18 cellular contexts compared by ENCODE assay signal in genomic region chr17:75762513-75763268, GRCh38. TPM values are rescaled to one million over a fixed set of nuclear protein-coding genes. Genes with fewer than 3 reads are reported as not detected.
DNase-seq lines count a peak whose midpoint lies in the region; ATAC-seq and TF ChIP-seq lines count a peak whose summit lies in the region.
"Had no signal": no experiment of that assay in that cellular context is flagged by ENCODE, and none has a peak within 500 bp of the region (broad histone marks: within the 10 kb centered on the region; RNA-seq: fewer than 3 reads in every experiment).

No MANE protein-coding gene starts in this region.

- H3K36me3 ChIP-seq in GM23338 (ENCODE audit: insufficient read depth) (no peaks in the 10 kb centered on the region), brain microvascular endothelial cell (replicated peaks) (no peaks in the 10 kb centered on the region)

- CTCF ChIA-PET in activated CD4-positive, alpha-beta T cell treated with anti-CD3 and anti-CD28 coated beads, Interleukin-2, amount 10 ng/mL, durations not matched to agents 7 days and 5 days (lab: Charles Lee) = interaction anchor here (0.6 to 5.9 kb wide), 9 partner anchors 10 to 98 kb away, joined by 3 to 64 read pairs (median 4); a partner anchor contains a TSS

- H3K27ac ChIP-seq in GM23338 (ENCODE audit: low read depth) (no peak overlapping the region), brain microvascular endothelial cell (no peak overlapping the region)
- H3K27ac ChIP-seq: GM23248, hepatocyte had no signal

- peaks cover 4% of the 10 kb centered on the region for H3F3A ChIP-seq in GM23338 (replicated peaks; ENCODE audit: low read depth)

- H3K4me1 ChIP-seq in GM23338 (ENCODE audit: insufficient read depth) = peaks cover 3% of the 10 kb centered on the region; the same call in 1 of the 2 replicates

- H3K4me3 Mint-ChIP-seq in activated CD4-positive, alpha-beta T cell treated with anti-CD3 and anti-CD28 coated beads, Interleukin-2, amount 10 ng/mL, durations not matched to agents 7 days and 5 days = peak overlapping the region; percentile 30
- H3K4me3 Mint-ChIP-seq in GM23338 (peak overlapping the region; percentile 41; the same call in 1 of the 3 replicates), nephron (peak overlapping the region; percentile 73 to 79 (median 79))
- H3K4me3 Mint-ChIP-seq in central memory CD8-positive, alpha-beta T cell = peak overlapping the region; percentile 63

- peaks cover 3% of the 10 kb centered on the region for H3K36me3 Mint-ChIP-seq in activated CD4-positive, alpha-beta T cell treated with anti-CD3 and anti-CD28 coated beads, Interleukin-2, amount 10 ng/mL, durations not matched to agents 7 days and 5 days (ENCODE audit: low read depth)
- H3K36me3 Mint-ChIP-seq in GM23338 (ENCODE audit: low read depth) = no peaks in the 10 kb centered on the region; the same call in 2 of the 3 replicates
- peaks cover 2% of the 10 kb centered on the region for H3K36me3 Mint-ChIP-seq in central memory CD8-positive, alpha-beta T cell (ENCODE audit: insufficient read depth)
- no peaks in the 10 kb centered on the region for H3K36me3 Mint-ChIP-seq in nephron (ENCODE audit: low read depth)

- TF ChIP-seq CTCF in GM23338 (conservative IDR thresholded peaks at IDR 0.05; ENCODE audit: low read depth in 2 of 2) (no peak), nephron (IDR thresholded peaks at IDR 0.05; ENCODE audit: unreplicated experiment in 3 of 3) (no peak), brain microvascular endothelial cell (IDR thresholded peaks at IDR 0.05; ENCODE audit: low read depth, low read length, missing control alignments) (no peak)

- H3K27ac Mint-ChIP-seq in activated CD4-positive, alpha-beta T cell treated with anti-CD3 and anti-CD28 coated beads, Interleukin-2, amount 10 ng/mL, durations not matched to agents 7 days and 5 days = no peak overlapping the region
- H3K27ac Mint-ChIP-seq in GM23338 (no peak overlapping the region), nephron (peak overlapping the region in 1 of 3 experiments; percentile 79)
- H3K27ac Mint-ChIP-seq in central memory CD8-positive, alpha-beta T cell (ENCODE audit: low read depth) = peak overlapping the region; percentile 51

- H3K4me3 ChIP-seq in GM23338 (no peak overlapping the region), brain microvascular endothelial cell (ENCODE audit: low read depth, low read length) (no peak overlapping the region)
- H3K4me3 ChIP-seq: GM23248, hepatocyte had no signal

- H3K4me2 ChIP-seq in GM23338 = no peak overlapping the region

- 0 out of 2 replicates have a peak, but pooled peaks cover 3% of the 10 kb centered on the region for H4K20me1 ChIP-seq in GM23338 (replicated peaks; ENCODE audit: insufficient read depth)

- DNase-seq in activated CD4-positive, alpha-beta T cell treated with anti-CD3 and anti-CD28 coated beads, Interleukin-2, amount 10 ng/mL, durations not matched to agents 7 days and 5 days = no peak
- DNase-seq in activated CD4-positive, alpha-beta T cell treated with anti-CD3 and anti-CD28 coated beads for 1 hour = no peak
- DNase-seq in GM23338 (ENCODE audit: low spot score) = no peak
- DNase-seq in central memory CD8-positive, alpha-beta T cell (ENCODE audit: low spot score in 2 of 2) = no peak
- DNase-seq in C1 segment of cervical spinal cord (lab: John Stamatoyannopoulos, UW) = no peak
- DNase-seq in brain microvascular endothelial cell = no peak
- no peak for DNase-seq in pons (ENCODE audit: low spot score)
- DNase-seq: anterior cingulate cortex; dermis blood vessel endothelial cell; GM23248; KBM-7; left colon; NCI-H1092 treated with DMSO at 0.1 percent for 48 hours; SHP77 treated with DMSO at 0.1 percent for 48 hours; stimulated activated naive CD4-positive, alpha-beta T cell treated with Interleukin-2 at 50 U/mL for 16 hours had no signal

- POLR2A ChIA-PET in activated CD4-positive, alpha-beta T cell treated with anti-CD3 and anti-CD28 coated beads, Interleukin-2, amount 10 ng/mL, durations not matched to agents 7 days and 5 days (lab: Charles Lee) = interaction anchor here (0.6 to 1.5 kb wide), 2 partner anchors 17 to 113 kb away, joined by 4 to 6 read pairs; a partner anchor contains a TSS

- no peaks in the 10 kb centered on the region for H3K9me2 ChIP-seq in GM23338 (ENCODE audit: insufficient read depth)

- no peaks in the 10 kb centered on the region for H3K27me3 ChIP-seq in GM23338 (ENCODE audit: insufficient read depth)
- no peaks in the 10 kb centered on the region for H3K27me3 ChIP-seq in brain microvascular endothelial cell (replicated peaks)
- H3K27me3 ChIP-seq: hepatocyte had no signal

- H3K4me1 Mint-ChIP-seq in activated CD4-positive, alpha-beta T cell treated with anti-CD3 and anti-CD28 coated beads, Interleukin-2, amount 10 ng/mL, durations not matched to agents 7 days and 5 days = peaks cover 15% of the 10 kb centered on the region
- peaks cover 12% of the 10 kb centered on the region for H3K4me1 Mint-ChIP-seq in GM23338
- H3K4me1 Mint-ChIP-seq in central memory CD8-positive, alpha-beta T cell = peaks cover 22% of the 10 kb centered on the region
- H3K4me1 Mint-ChIP-seq in nephron = peaks cover 6% of the 10 kb centered on the region

- no peaks in the 10 kb centered on the region for H3K9me3 Mint-ChIP-seq in activated CD4-positive, alpha-beta T cell treated with anti-CD3 and anti-CD28 coated beads, Interleukin-2, amount 10 ng/mL, durations not matched to agents 7 days and 5 days
- H3K9me3 Mint-ChIP-seq in GM23338 (no peaks in the 10 kb centered on the region; the same call in 2 of the 3 replicates), nephron (no peaks in the 10 kb centered on the region)
- H3K9me3 Mint-ChIP-seq in central memory CD8-positive, alpha-beta T cell = no peaks in the 10 kb centered on the region

- no peaks in the 10 kb centered on the region for H3K27me3 Mint-ChIP-seq in activated CD4-positive, alpha-beta T cell treated with anti-CD3 and anti-CD28 coated beads, Interleukin-2, amount 10 ng/mL, durations not matched to agents 7 days and 5 days
- H3K27me3 Mint-ChIP-seq in GM23338 (ENCODE audit: insufficient read depth, low read depth, poor library complexity) = peaks cover 14% of the 10 kb centered on the region
- H3K27me3 Mint-ChIP-seq in central memory CD8-positive, alpha-beta T cell = no peaks in the 10 kb centered on the region
- H3K27me3 Mint-ChIP-seq in nephron (ENCODE audit: low read depth) = no peaks in the 10 kb centered on the region

- no peaks in the 10 kb centered on the region for H3K79me2 ChIP-seq in GM23338 (replicated peaks; ENCODE audit: insufficient read depth)

- ATAC-seq in GM23338 = no peak
- no peak for ATAC-seq in central memory CD8-positive, alpha-beta T cell (replicated peaks; ENCODE audit: extremely low read depth, poor library complexity, severe bottlenecking)
- ATAC-seq: left colon had no signal

- H2AFZ ChIP-seq in GM23338 = no peak overlapping the region
- H2AFZ ChIP-seq: GM23248, hepatocyte had no signal

- in situ Hi-C loops in brain microvascular endothelial cell (cut with HindIII; ENCODE audit: low pct_ligation_motif_present, low sequenced_read_pairs) = no loop called here

TF ChIP-seq in GM23338, 12 proteins besides CTCF, POLR2A, EP300 and RAD21:
- TF ChIP-seq POLR2AphosphoS5 (IDR thresholded peaks at IDR 0.05; ENCODE audit: low read depth) (no peak), REST (IDR thresholded peaks at IDR 0.05; ENCODE audit: unreplicated experiment) (no peak), JUNB (IDR thresholded peaks at IDR 0.05; ENCODE audit: unreplicated experiment) (no peak), STAT1 (IDR thresholded peaks at IDR 0.05; ENCODE audit: unreplicated experiment) (no peak), EZH2phosphoT487 (IDR thresholded peaks at IDR 0.05; ENCODE audit: unreplicated experiment) (no peak)

RNA-seq across cellular contexts. Expression of gene GALK1, which starts 2.3 kb away (rescaled TPM):
- 10 to 100 TPM; 40.9 to 44.7 TPM for total RNA-seq in activated CD4-positive, alpha-beta T cell treated with anti-CD3 and anti-CD28 coated beads, Interleukin-2, amount 10 ng/mL, durations not matched to agents 7 days and 5 days
- total RNA-seq in GM23338 (2014; rRNA removed; shearing (Covaris generic)) = 30.5 TPM in 2 replicates
- 31.7 and 34.7 TPM in 2 replicates for polyA plus RNA-seq in GM23338 (2016; fragmentation: Nextera tagmentation; extraction: Ambion mirVana)

RNA-seq across cellular contexts. Expression of gene UNK, which starts 21.9 kb away (rescaled TPM):
- total RNA-seq in activated CD4-positive, alpha-beta T cell treated with anti-CD3 and anti-CD28 coated beads, Interleukin-2, amount 10 ng/mL, durations not matched to agents 7 days and 5 days = 10 to 100 TPM; 27.1 to 28.7 TPM
- 65.2 and 67.0 TPM in 2 replicates for total RNA-seq in GM23338 (2014; rRNA removed; shearing (Covaris generic))
- polyA plus RNA-seq in GM23338 (2016; fragmentation: Nextera tagmentation; extraction: Ambion mirVana) = 16.6 and 21.8 TPM in 2 replicates

RNA-seq across cellular contexts. Expression of gene ITGB4, which starts 41.4 kb away (rescaled TPM):
- total RNA-seq in activated CD4-positive, alpha-beta T cell treated with anti-CD3 and anti-CD28 coated beads, Interleukin-2, amount 10 ng/mL, durations not matched to agents 7 days and 5 days = under 1 TPM; 0.55 to 0.96 TPM
- 9.7 and 10.3 TPM in 2 replicates for total RNA-seq in GM23338 (2014; rRNA removed; shearing (Covaris generic))
- polyA plus RNA-seq in GM23338 (2016; fragmentation: Nextera tagmentation; extraction: Ambion mirVana) = 4.2 and 6.1 TPM in 2 replicates
- polyA plus RNA-seq: neural cell had no signal
